ENCODE assay signal across 8 cellular contexts in the genomic region with DNA sequence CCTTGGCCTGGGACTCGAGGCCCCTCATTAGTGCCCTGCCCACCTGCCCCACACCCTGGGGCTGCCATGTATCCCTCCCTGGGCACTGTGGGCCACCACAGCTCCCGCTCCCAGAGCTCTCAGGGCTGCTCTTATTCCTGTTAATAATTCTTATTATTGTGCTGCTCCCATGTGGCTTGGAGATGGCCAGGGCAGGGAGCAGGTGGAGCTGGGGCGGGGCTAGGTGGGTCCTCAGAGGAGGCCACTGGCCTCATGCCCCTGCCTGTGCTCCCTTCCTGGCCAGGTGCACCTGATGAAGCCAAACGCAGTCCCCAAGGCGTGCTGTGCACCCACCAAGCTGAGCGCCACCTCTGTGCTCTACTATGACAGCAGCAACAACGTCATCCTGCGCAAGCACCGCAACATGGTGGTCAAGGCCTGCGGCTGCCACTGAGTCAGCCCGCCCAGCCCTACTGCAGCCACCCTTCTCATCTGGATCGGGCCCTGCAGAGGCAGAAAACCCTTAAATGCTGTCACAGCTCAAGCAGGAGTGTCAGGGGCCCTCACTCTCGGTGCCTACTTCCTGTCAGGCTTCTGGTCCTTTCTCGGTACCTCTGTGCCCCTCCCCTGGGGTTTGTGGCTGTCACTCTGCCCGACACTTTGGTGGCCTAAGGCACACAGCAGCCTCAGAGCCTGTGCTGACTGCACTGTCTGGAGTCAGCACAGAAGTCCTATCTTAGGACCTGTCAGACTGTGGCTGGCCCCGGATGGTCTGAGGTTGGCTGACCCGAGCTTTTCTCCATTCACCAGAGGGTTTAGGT. TPM values are rescaled to one million over a fixed set of nuclear protein-coding genes. Genes with fewer than 3 reads are reported as not detected.
DNase-seq lines count a peak whose midpoint lies in the region; ATAC-seq and TF ChIP-seq lines count a peak whose summit lies in the region.

No MANE protein-coding gene starts in this region.

- peak; percentile 20 for DNase-seq in activated T-cell treated with anti-CD3 and anti-CD28 coated beads for 24 hours (ENCODE audit: low read depth)
- DNase-seq in activated T-cell treated with anti-CD3 and anti-CD28 coated beads, Interleukin-2, amount 50 U/mL, for 1 hour: no peak
- DNase-seq in activated CD4-positive, alpha-beta T cell treated with anti-CD3 and anti-CD28 coated beads, Interleukin-2, amount 50 U/mL, for 48 hours: peak; percentile 5 to 16
- no peak for DNase-seq in NCI-H524 treated with DMSO at 0.1 percent for 48 hours (lab: John Stamatoyannopoulos, UW)
- DNase-seq in RKO (ENCODE audit: low spot score): no peak

- no peak for TF ChIP-seq CTCF in gastroesophageal sphincter (IDR thresholded peaks at IDR 0.05)

- H3K27ac Mint-ChIP-seq in stimulated activated memory B cell treated with anti-CD40 and anti-IgM and Interleukin-4, amounts not matched to agents 10 μg/mL and 1 μg/mL and 100 μg/mL, for 72 hours: peak overlapping the region; percentile 93

- H3K27me3 Mint-ChIP-seq in stimulated activated memory B cell treated with anti-CD40 and anti-IgM and Interleukin-4, amounts not matched to agents 10 μg/mL and 1 μg/mL and 100 μg/mL, for 72 hours: no peaks in the 10 kb centered on the region

- peaks cover 36% of the 10 kb centered on the region for H3K4me1 Mint-ChIP-seq in stimulated activated memory B cell treated with anti-CD40 and anti-IgM and Interleukin-4, amounts not matched to agents 10 μg/mL and 1 μg/mL and 100 μg/mL, for 72 hours

- TF ChIP-seq EP300 in gastroesophageal sphincter (IDR thresholded peaks at IDR 0.05): no peak

- no peaks in the 10 kb centered on the region for H3K27me3 ChIP-seq in gastroesophageal sphincter

- no peak overlapping the region for H3K4me3 ChIP-seq in gastroesophageal sphincter

- H3K9me3 Mint-ChIP-seq in stimulated activated memory B cell treated with anti-CD40 and anti-IgM and Interleukin-4, amounts not matched to agents 10 μg/mL and 1 μg/mL and 100 μg/mL, for 72 hours: no peaks in the 10 kb centered on the region

- WGBS in gastroesophageal sphincter (ENCODE audit: low coverage in 1 of 2), 2 donors: 82% methylated on average over 3 of the region's 17 CpGs; no CpG with 5 or more reads in 1 of the 2 donors

- H3K36me3 Mint-ChIP-seq in stimulated activated memory B cell treated with anti-CD40 and anti-IgM and Interleukin-4, amounts not matched to agents 10 μg/mL and 1 μg/mL and 100 μg/mL, for 72 hours: peaks cover 38% of the 10 kb centered on the region

- H3K36me3 ChIP-seq in gastroesophageal sphincter: peaks cover 0 to 62% of the 10 kb centered on the region in 2 donors

- no peak for TF ChIP-seq POLR2A in gastroesophageal sphincter (IDR thresholded peaks at IDR 0.05)

- no peaks in the 10 kb centered on the region for H3K4me1 ChIP-seq in gastroesophageal sphincter

- peak overlapping the region; percentile 59 for H3K4me3 Mint-ChIP-seq in stimulated activated memory B cell treated with anti-CD40 and anti-IgM and Interleukin-4, amounts not matched to agents 10 μg/mL and 1 μg/mL and 100 μg/mL, for 72 hours

- ATAC-seq in HG03025 (IDR thresholded peaks at IDR 0.05; ENCODE audit: low FRiP score, unreplicated experiment) (peak; percentile 91), gastroesophageal sphincter (no peak)
- peak; percentile 98 for ATAC-seq in stimulated activated memory B cell treated with anti-CD40 and anti-IgM and Interleukin-4, amounts not matched to agents 10 μg/mL and 1 μg/mL and 100 μg/mL, for 72 hours

- H3K9me3 ChIP-seq in gastroesophageal sphincter: no peaks in the 10 kb centered on the region

- no peak overlapping the region for H3K27ac ChIP-seq in gastroesophageal sphincter

RNA-seq across cellular contexts. Expression of a gene that starts 34.1 kb away (rescaled TPM):
- 1 to 10 TPM in 2 of 4 donors, under 1 TPM in 2; 0.40 to 4.0 (median 1.2) TPM for total RNA-seq in gastroesophageal sphincter

RNA-seq across cellular contexts. Expression of a gene that starts 51.0 kb away (rescaled TPM):
- total RNA-seq in gastroesophageal sphincter: 100 to 1,000 TPM; 101 to 160 (median 123) TPM

Comparison
In these comparisons a context has a peak if more than half of its experiments do, and no peak if none do; other contexts are left out.
1. DNase-seq: peak in activated T-cell treated with anti-CD3 and anti-CD28 coated beads for 24 hours (single experiment) and activated CD4-positive, alpha-beta T cell treated with anti-CD3 and anti-CD28 coated beads, Interleukin-2, amount 50 U/mL, for 48 hours (2 of 2); none in activated T-cell treated with anti-CD3 and anti-CD28 coated beads, Interleukin-2, amount 50 U/mL, for 1 hour (single experiment), NCI-H524 treated with DMSO at 0.1 percent for 48 hours (single experiment) and RKO (single experiment).